Comparison of ENCODE assay signal across 8 cellular contexts in the genomic region with DNA sequence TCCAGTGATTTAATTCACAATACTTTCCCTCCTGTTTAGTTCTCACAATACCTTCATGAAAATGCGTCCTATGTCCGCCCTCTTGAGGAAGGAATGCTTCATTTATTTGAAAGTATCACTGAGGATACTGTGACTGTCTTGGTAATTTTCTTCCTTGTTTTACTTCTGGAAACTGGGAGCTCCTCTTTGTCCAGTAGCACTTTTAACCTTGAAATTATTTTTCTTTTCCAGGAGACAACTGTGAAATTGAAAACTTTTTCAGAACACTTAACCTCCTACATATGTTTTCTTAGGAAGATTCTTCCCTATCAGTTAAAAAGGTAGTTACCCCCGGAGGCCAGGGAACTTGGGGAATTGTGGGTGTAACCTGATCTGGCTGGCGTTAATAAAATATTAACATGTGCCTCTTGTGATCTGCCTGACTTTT. TPM values are rescaled to one million over a fixed set of nuclear protein-coding genes. Genes with fewer than 3 reads are reported as not detected.
DNase-seq lines count a peak whose midpoint lies in the region; ATAC-seq, FAIRE-seq and TF ChIP-seq lines count a peak whose summit lies in the region.

No MANE protein-coding gene starts in this region.

- H3K4me3 ChIP-seq in bronchial epithelial cell (ENCODE audit: low read depth, low read length), result no peak overlapping the region
- no peak overlapping the region for H3K4me3 ChIP-seq in HepG2 (replicated peaks in 1 of 3; ENCODE audit: insufficient read depth in 1 of 3, low read depth in 2 of 3, low read length in 3 of 3)
- no peak overlapping the region for H3K4me3 ChIP-seq in aorta (ENCODE audit: low read length in 2 of 2)

- intact Hi-C loops in HepG2 (cut with micrococcal nuclease; ENCODE audit: unreplicated experiment) (loop anchor here (2.0 kb wide), 1 partner anchor 118 kb away; no protein-coding TSS in a partner anchor), aorta (cut with DNase I) (loop anchor here (5.0 to 10.0 kb wide), 2 partner anchors 114 to 116 kb away; no protein-coding TSS in a partner anchor)

- no peak for FAIRE-seq in bronchial epithelial cell (lab: Jason Lieb, UNC)
- peak; percentile 91 for FAIRE-seq in HepG2 (lab: Jason Lieb, UNC)

- H3K27me3 ChIP-seq in bronchial epithelial cell (ENCODE audit: control insufficient read depth, insufficient read depth, low read length), result no peaks in the 10 kb centered on the region
- H3K27me3 ChIP-seq in HepG2 (ENCODE audit: control insufficient read depth in 1 of 2, insufficient read depth in 2 of 2, low read length in 2 of 2), result no peaks in the 10 kb centered on the region
- no peaks in the 10 kb centered on the region for H3K27me3 ChIP-seq in aorta (ENCODE audit: control insufficient read depth in 1 of 2, insufficient read depth in 2 of 2, low read length in 1 of 2)

- POLR2A ChIA-PET in HepG2 (lab: Yijun Ruan, JAX), result no interaction called here

- TF ChIP-seq RAD21 in HepG2 (CRISPR knock-in tag; IDR thresholded peaks at IDR 0.05), result peak; percentile 51; the same call in 1 of the 2 replicates

- H3K4me2 ChIP-seq in HepG2 (ENCODE audit: low read depth, low read length), result no peak overlapping the region

- H3K36me3 ChIP-seq in bronchial epithelial cell (ENCODE audit: control insufficient read depth, insufficient read depth, low read length) (peaks cover 6% of the 10 kb centered on the region), HepG2 (replicated peaks in 1 of 2; ENCODE audit: control insufficient read depth in 1 of 2, insufficient read depth in 2 of 2, low read length in 2 of 2) (peaks cover 9 to 19% of the 10 kb centered on the region in 2 experiments), aorta (ENCODE audit: control insufficient read depth in 1 of 2, insufficient read depth in 2 of 2, low read length in 1 of 2) (peaks cover 0 to 6% of the 10 kb centered on the region in 2 donors)

- TF ChIP-seq EP300 in HepG2 (IDR thresholded peaks at IDR 0.05; ENCODE audit: low read depth in 2 of 2, low read length in 2 of 2), result no peak; a peak in 1 of 4 replicates
- no peak for TF ChIP-seq EP300 in HepG2 (CRISPR knock-in tag; IDR thresholded peaks at IDR 0.05; ENCODE audit: borderline replicate concordance)

- TF ChIP-seq CTCF in bronchial epithelial cell (IDR thresholded peaks at IDR 0.05; ENCODE audit: insufficient read depth, low read length, severe bottlenecking) (peak; percentile 49), HepG2 (CRISPR knock-in tag; IDR thresholded peaks at IDR 0.05) (peak; percentile 76)

- no peaks in the 10 kb centered on the region for H3K79me2 ChIP-seq in HepG2 (ENCODE audit: insufficient read depth, low read length)

- ATAC-seq in HepG2 (peak; percentile 90), aorta (ENCODE audit: low FRiP score) (peak; percentile 74), HG02884 (IDR thresholded peaks at IDR 0.05; ENCODE audit: unreplicated experiment) (no peak), HG03432 (IDR thresholded peaks at IDR 0.05; ENCODE audit: unreplicated experiment) (no peak), HG02588 (IDR thresholded peaks at IDR 0.05; ENCODE audit: unreplicated experiment) (no peak)

- DNase-seq in COLO829 (ENCODE audit: low spot score), result peak; percentile 56
- peak; percentile 14 for DNase-seq in NAMALWA (ENCODE audit: low spot score)
- DNase-seq in bronchial epithelial cell (ENCODE audit: low read depth), result peak; percentile 70
- peak; percentile 69 for DNase-seq in HepG2 (ENCODE audit: low spot score)
- no peak for DNase-seq in aorta

- no TSS peak for BruUV-seq in HepG2 (replicated peaks; lab: Mats Ljungman, UMichigan)

- H2AFZ ChIP-seq in HepG2 (ENCODE audit: low read length), result no peak overlapping the region

- 61% methylated on average over 4 of the region's 4 CpGs for WGBS in HepG2 (ENCODE audit: low lambda C conversion rate)
- WGBS in aorta, 2 donors, result 33 to 41% methylated on average over 4 of the region's 4 CpGs

- H3K27ac ChIP-seq in HepG2 (ENCODE audit: extremely low read length, insufficient read depth, low read length) (no peak overlapping the region), aorta (ENCODE audit: low read depth in 1 of 2, low read length in 2 of 2) (no peak overlapping the region)

- no peak for TF ChIP-seq POLR2A in HepG2 (IDR thresholded peaks at IDR 0.05; ENCODE audit: insufficient read depth in 1 of 2, low read depth in 2 of 2, low read length in 2 of 2)

- in situ Hi-C loops in HepG2 (cut with HindIII; ENCODE audit: extremely low pct_ligation_motif_present, low pct_unique_long_range_greater_than_20kb), result no loop called here

- no peak overlapping the region for H3K9ac ChIP-seq in HepG2 (ENCODE audit: insufficient read depth, low read depth, low read length)

- H3K4me1 ChIP-seq in HepG2 (ENCODE audit: insufficient read depth, low read length), result no peaks in the 10 kb centered on the region
- no peaks in the 10 kb centered on the region for H3K4me1 ChIP-seq in aorta (ENCODE audit: control insufficient read depth in 1 of 2, insufficient read depth in 2 of 2, low read length in 2 of 2)

- H3K9me3 ChIP-seq in HepG2 (ENCODE audit: low read length) (no peaks in the 10 kb centered on the region), aorta (ENCODE audit: control insufficient read depth, low read length) (no peaks in the 10 kb centered on the region)

- CTCF ChIA-PET in HepG2 (lab: Yijun Ruan, JAX; ENCODE audit: low intra/inter-chr PET ratio, low total read pairs), result interaction anchor here (1.3 kb wide), 1 partner anchor 118 kb away, joined by 8 read pairs; no protein-coding TSS in a partner anchor

- H4K20me1 ChIP-seq in HepG2 (ENCODE audit: insufficient read depth, low read length), result no peaks in the 10 kb centered on the region

TF ChIP-seq in HepG2, 621 proteins besides CTCF, POLR2A, EP300 and RAD21 (continues in another document):
- no peak for TF ChIP-seq NR2F1 (CRISPR knock-in tag; IDR thresholded peaks at IDR 0.05)
- no peak for TF ChIP-seq ZNF598 (CRISPR knock-in tag; IDR thresholded peaks at IDR 0.05; ENCODE audit: borderline replicate concordance)
- no peak for TF ChIP-seq ZBTB20 (CRISPR knock-in tag; IDR thresholded peaks at IDR 0.05; ENCODE audit: borderline replicate concordance, low read depth)
- no peak for TF ChIP-seq SIX1 (CRISPR knock-in tag; IDR thresholded peaks at IDR 0.05; ENCODE audit: borderline replicate concordance)
- peak; percentile 86 for TF ChIP-seq STAG1 (CRISPR knock-in tag; IDR thresholded peaks at IDR 0.05)
- no peak for TF ChIP-seq TBP (CRISPR knock-in tag; IDR thresholded peaks at IDR 0.05)

RNA-seq across cellular contexts. Expression of gene PPP1R21, which starts 30.5 kb away (rescaled TPM):
- total RNA-seq in bronchial epithelial cell (10.0 and 15.9 TPM in 2 replicates), HepG2 (2016; rRNA removed; fragmentation: Illumina TruSeq; extraction: Trizol) (15.5 and 26.0 TPM in 2 replicates), aorta (10 to 100 TPM; 35.9 to 39.2 TPM)
- total RNA-seq in HepG2 (2016; cell fraction: cytosol; rRNA removed; fragmentation: Illumina TruSeq; extraction: Trizol; ENCODE audit: low read depth), result 23.4 and 25.6 TPM in 2 replicates
- total RNA-seq in HepG2 (2016; cell fraction: insoluble cytoplasmic fraction; rRNA removed; fragmentation: Illumina TruSeq; extraction: Trizol), result 11.8 and 21.9 TPM in 2 replicates
- total RNA-seq in HepG2 (2016; cell fraction: membrane; rRNA removed; fragmentation: Illumina TruSeq; extraction: Trizol), result 17.4 and 18.5 TPM in 2 replicates
- 19.8 and 24.1 TPM in 2 replicates for total RNA-seq in HepG2 (2016; cell fraction: nucleus; rRNA removed; fragmentation: Illumina TruSeq; extraction: Trizol)
- polyA plus RNA-seq in HepG2 (2011; rRNA removed) (18.8 and 21.9 TPM in 2 replicates), aorta (10 to 100 TPM; 29.7 to 57.6 TPM)
- 8.8 and 12.8 TPM in 2 replicates for polyA plus RNA-seq in HepG2 (2011; cell fraction: cytosol; rRNA removed)
- polyA plus RNA-seq in HepG2 (2011; cell fraction: nucleus; rRNA removed), result 17.9 and 22.6 TPM in 2 replicates
- polyA plus RNA-seq in HepG2 (2012), result 17.3 and 23.4 TPM in 2 replicates
- polyA plus RNA-seq in HepG2 (2016; cell fraction: cytosol; fragmentation: Illumina TruSeq; extraction: Trizol; ENCODE audit: low read depth), result 4.0 and 5.5 TPM in 2 replicates
- polyA plus RNA-seq in HepG2 (2016; cell fraction: insoluble cytoplasmic fraction; fragmentation: Illumina TruSeq; extraction: Trizol; ENCODE audit: low read depth), result 20.2 and 22.6 TPM in 2 replicates
- 9.9 and 10.8 TPM in 2 replicates for polyA plus RNA-seq in HepG2 (2016; cell fraction: membrane; fragmentation: Illumina TruSeq; extraction: Trizol; ENCODE audit: low read depth)
- 22.0 and 24.6 TPM in 2 replicates for polyA plus RNA-seq in HepG2 (2016; cell fraction: nucleus; fragmentation: Illumina TruSeq; extraction: Trizol; ENCODE audit: insufficient read depth, low read depth)
- 9.2 and 19.0 TPM in 2 replicates for polyA minus RNA-seq in HepG2 (2011; rRNA and poly(A)+ RNA removed; ENCODE audit: low replicate concordance)
- polyA minus RNA-seq in HepG2 (2011; cell fraction: cytosol; rRNA and poly(A)+ RNA removed), result 7.7 and 8.6 TPM in 2 replicates
- polyA minus RNA-seq in HepG2 (2011; cell fraction: nucleus; rRNA and poly(A)+ RNA removed), result 43.3 and 50.4 TPM in 2 replicates

RNA-seq across cellular contexts. Expression of gene STON1, which starts 58.9 kb away (rescaled TPM):
- 0.26 and 0.79 TPM in 2 replicates for total RNA-seq in bronchial epithelial cell
- total RNA-seq in HepG2 (2016; rRNA removed; fragmentation: Illumina TruSeq; extraction: Trizol), result 0.09 TPM in 1 of 2 replicates, not detected in the other
- not detected in 2 replicates for total RNA-seq in HepG2 (2016; cell fraction: cytosol; rRNA removed; fragmentation: Illumina TruSeq; extraction: Trizol; ENCODE audit: low read depth)
- 0.09 and 0.15 TPM in 2 replicates for total RNA-seq in HepG2 (2016; cell fraction: insoluble cytoplasmic fraction; rRNA removed; fragmentation: Illumina TruSeq; extraction: Trizol)
- total RNA-seq in HepG2 (2016; cell fraction: membrane; rRNA removed; fragmentation: Illumina TruSeq; extraction: Trizol), result 0.06 TPM in 1 of 2 replicates, not detected in the other
- 0.43 and 0.44 TPM in 2 replicates for total RNA-seq in HepG2 (2016; cell fraction: nucleus; rRNA removed; fragmentation: Illumina TruSeq; extraction: Trizol)
- polyA plus RNA-seq in HepG2 (2011; rRNA removed), result 0.26 and 0.28 TPM in 2 replicates
- 0.13 and 0.18 TPM in 2 replicates for polyA plus RNA-seq in HepG2 (2011; cell fraction: cytosol; rRNA removed)
- 0.48 and 0.84 TPM in 2 replicates for polyA plus RNA-seq in HepG2 (2011; cell fraction: nucleus; rRNA removed)
- 0.12 and 0.28 TPM in 2 replicates for polyA plus RNA-seq in HepG2 (2012)
- polyA plus RNA-seq in HepG2 (2016; cell fraction: cytosol; fragmentation: Illumina TruSeq; extraction: Trizol; ENCODE audit: low read depth), result not detected in 2 replicates
- polyA plus RNA-seq in HepG2 (2016; cell fraction: insoluble cytoplasmic fraction; fragmentation: Illumina TruSeq; extraction: Trizol; ENCODE audit: low read depth), result not detected in 2 replicates
- polyA plus RNA-seq in HepG2 (2016; cell fraction: membrane; fragmentation: Illumina TruSeq; extraction: Trizol; ENCODE audit: low read depth), result not detected in 2 replicates
- 0.27 and 0.80 TPM in 2 replicates for polyA plus RNA-seq in HepG2 (2016; cell fraction: nucleus; fragmentation: Illumina TruSeq; extraction: Trizol; ENCODE audit: insufficient read depth, low read depth)
- 0.09 and 0.72 TPM in 2 replicates for polyA minus RNA-seq in HepG2 (2011; rRNA and poly(A)+ RNA removed; ENCODE audit: low replicate concordance)
- 0.18 TPM in 1 of 2 replicates, not detected in the other for polyA minus RNA-seq in HepG2 (2011; cell fraction: cytosol; rRNA and poly(A)+ RNA removed)
- 0.75 and 0.90 TPM in 2 replicates for polyA minus RNA-seq in HepG2 (2011; cell fraction: nucleus; rRNA and poly(A)+ RNA removed)
- total RNA-seq in aorta, result 10 to 100 TPM; 27.5 to 28.6 TPM
- polyA plus RNA-seq in aorta, result 10 to 100 TPM; 12.8 to 22.2 TPM

Comparison
In these comparisons a context has a peak if more than half of its experiments do, and no peak if none do; other contexts are left out.
1. DNase-seq: peak in COLO829 (single experiment), NAMALWA (single experiment), bronchial epithelial cell (single experiment) and HepG2 (single experiment); none in aorta (0 of 2).
2. ATAC-seq: peak in HepG2 (single experiment) and aorta (single experiment); none in HG02884 (single experiment), HG03432 (single experiment) and HG02588 (single experiment).
3. RNA of gene STON1, which starts 58.9 kb away (total RNA-seq): 27.5 to 28.6 TPM in aorta; 0.26 to 0.79 TPM in bronchial epithelial cell and 0.06 to 0.44 TPM in HepG2; every median in the first group is over 10 times any median in the second.